In genomic region chr9:120374239-120374638, GRCh38 we compare ENCODE assay signal across 21 cellular contexts.
"Had no signal": no experiment of that assay in that cellular context is flagged by ENCODE, and none has a peak within 500 bp of the region (broad histone marks: within the 10 kb centered on the region; RNA-seq: fewer than 3 reads in every experiment).

No MANE protein-coding gene starts in this region.

- FAIRE-seq: HTR-8/SVneo had no signal

- ATAC-seq: Panc1, SK-N-SH treated with all-trans-retinoic acid at 6 μM for 48 hours had no signal

- DNase-seq: Kasumi-1, MM.1S, NCI-H1092 treated with DMSO at 0.1 percent for 48 hours, NCI-H1436, NCI-H187, NCI-H2029, NCI-H2081 treated with DMSO at 0.1 percent for 48 hours, NCI-H2171, NCI-H226, NCI-H446, NCI-H510A, NCI-H524 treated with DMSO at 0.1 percent for 48 hours, NCI-H69, NCI-H774, SHP77 had no signal

- H3K27ac ChIP-seq: HL-60, KMS-11, RWPE1 had no signal

- H3K4me2 ChIP-seq: KMS-11 had no signal

- H3K9ac ChIP-seq: KMS-11 had no signal
